1 cellular context compared by ENCODE assay signal in the genomic region with DNA sequence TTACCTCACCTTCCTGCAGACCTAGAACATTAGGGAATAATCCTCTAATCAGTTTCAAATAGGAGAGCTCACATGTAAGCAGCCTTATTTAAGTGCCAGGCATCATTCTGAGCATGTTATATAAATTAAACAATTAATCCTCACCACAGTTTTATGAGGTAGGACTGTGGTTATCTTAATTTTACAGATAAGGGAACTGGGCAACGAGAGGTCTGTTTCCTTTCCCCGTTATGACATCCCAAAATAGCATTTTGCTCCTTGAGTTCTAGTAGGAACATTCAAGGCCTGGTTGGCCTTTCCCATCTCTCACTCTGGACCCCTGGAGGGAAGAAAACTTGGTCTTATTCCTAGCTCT.
TF ChIP-seq lines count a peak whose summit lies in the region.

No MANE protein-coding gene starts in this region.

TF ChIP-seq in SK-N-SH, 30 proteins besides CTCF, POLR2A, EP300 and RAD21 (continued from another document):
- TF ChIP-seq, protein P1, sequence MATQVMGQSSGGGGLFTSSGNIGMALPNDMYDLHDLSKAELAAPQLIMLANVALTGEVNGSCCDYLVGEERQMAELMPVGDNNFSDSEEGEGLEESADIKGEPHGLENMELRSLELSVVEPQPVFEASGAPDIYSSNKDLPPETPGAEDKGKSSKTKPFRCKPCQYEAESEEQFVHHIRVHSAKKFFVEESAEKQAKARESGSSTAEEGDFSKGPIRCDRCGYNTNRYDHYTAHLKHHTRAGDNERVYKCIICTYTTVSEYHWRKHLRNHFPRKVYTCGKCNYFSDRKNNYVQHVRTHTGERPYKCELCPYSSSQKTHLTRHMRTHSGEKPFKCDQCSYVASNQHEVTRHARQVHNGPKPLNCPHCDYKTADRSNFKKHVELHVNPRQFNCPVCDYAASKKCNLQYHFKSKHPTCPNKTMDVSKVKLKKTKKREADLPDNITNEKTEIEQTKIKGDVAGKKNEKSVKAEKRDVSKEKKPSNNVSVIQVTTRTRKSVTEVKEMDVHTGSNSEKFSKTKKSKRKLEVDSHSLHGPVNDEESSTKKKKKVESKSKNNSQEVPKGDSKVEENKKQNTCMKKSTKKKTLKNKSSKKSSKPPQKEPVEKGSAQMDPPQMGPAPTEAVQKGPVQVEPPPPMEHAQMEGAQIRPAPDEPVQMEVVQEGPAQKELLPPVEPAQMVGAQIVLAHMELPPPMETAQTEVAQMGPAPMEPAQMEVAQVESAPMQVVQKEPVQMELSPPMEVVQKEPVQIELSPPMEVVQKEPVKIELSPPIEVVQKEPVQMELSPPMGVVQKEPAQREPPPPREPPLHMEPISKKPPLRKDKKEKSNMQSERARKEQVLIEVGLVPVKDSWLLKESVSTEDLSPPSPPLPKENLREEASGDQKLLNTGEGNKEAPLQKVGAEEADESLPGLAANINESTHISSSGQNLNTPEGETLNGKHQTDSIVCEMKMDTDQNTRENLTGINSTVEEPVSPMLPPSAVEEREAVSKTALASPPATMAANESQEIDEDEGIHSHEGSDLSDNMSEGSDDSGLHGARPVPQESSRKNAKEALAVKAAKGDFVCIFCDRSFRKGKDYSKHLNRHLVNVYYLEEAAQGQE (IDR thresholded peaks at IDR 0.05; ENCODE audit: low read depth, low read length): no peak
- TF ChIP-seq FOXJ3 (CRISPR knock-in tag; IDR thresholded peaks at IDR 0.05) (no peak), MAX (IDR thresholded peaks at IDR 0.05; ENCODE audit: low read depth) (no peak)
